In the genomic region with DNA sequence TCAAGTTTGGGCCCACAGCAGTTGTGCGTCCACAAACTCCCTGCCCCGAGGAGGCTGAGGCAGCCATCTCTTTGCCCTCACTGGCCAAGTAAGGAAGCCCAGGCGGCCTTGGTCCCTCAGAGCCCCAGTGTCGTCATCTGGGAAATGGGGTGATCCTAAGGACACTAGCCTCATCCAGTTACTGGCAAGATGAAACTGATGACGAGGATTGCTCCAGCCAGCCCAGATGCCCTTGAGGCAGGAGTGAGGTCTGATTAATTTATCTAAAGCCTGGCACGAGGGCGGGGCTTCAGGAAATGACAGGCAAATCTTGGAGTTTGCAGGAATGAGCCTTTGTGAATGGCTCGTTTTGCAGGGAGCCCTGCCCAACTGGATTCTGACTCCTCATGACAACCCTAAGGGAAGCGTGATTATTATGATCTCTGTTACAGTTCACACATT, we compare ENCODE assay signal across 10 cellular contexts. TPM values are rescaled to one million over a fixed set of nuclear protein-coding genes. Genes with fewer than 3 reads are reported as not detected.
DNase-seq lines count a peak whose midpoint lies in the region; ATAC-seq and TF ChIP-seq lines count a peak whose summit lies in the region.
"Had no signal": no experiment of that assay in that cellular context is flagged by ENCODE, and none has a peak within 500 bp of the region (broad histone marks: within the 10 kb centered on the region; RNA-seq: fewer than 3 reads in every experiment).

No MANE protein-coding gene starts in this region.

- no peaks in the 10 kb centered on the region for H3K9me3 Mint-ChIP-seq in CD4-positive, CD25-positive, alpha-beta regulatory T cell
- H3K9me3 Mint-ChIP-seq in naive thymus-derived CD4-positive, alpha-beta T cell, result no peaks in the 10 kb centered on the region
- peaks cover 7% of the 10 kb centered on the region for H3K9me3 Mint-ChIP-seq in endodermal cell

- no peak overlapping the region for H2BK15ac ChIP-seq in mesenchymal stem cell (ENCODE audit: low read depth, poor library complexity, severe bottlenecking)

- POLR2A ChIA-PET in naive thymus-derived CD4-positive, alpha-beta T cell (lab: Charles Lee), result no interaction called here

- H3K79me1 ChIP-seq in mesenchymal stem cell (replicated peaks; ENCODE audit: low read length, poor library complexity, severe bottlenecking), result peaks cover 2% of the 10 kb centered on the region

- H3K4ac ChIP-seq in mesenchymal stem cell (ENCODE audit: low read depth in 1 of 2, low read length in 2 of 2), result no peak overlapping the region

- H3K4me3 ChIP-seq in CD4-positive, CD25-positive, alpha-beta regulatory T cell (ENCODE audit: low read depth, low read length), result peak overlapping the region; percentile 85
- H3K4me3 ChIP-seq in naive thymus-derived CD4-positive, alpha-beta T cell (ENCODE audit: low read length), result no peak overlapping the region
- H3K4me3 ChIP-seq in endodermal cell (ENCODE audit: low read length) (no peak overlapping the region), mesenchymal stem cell (ENCODE audit: insufficient read depth in 1 of 2, low read depth in 1 of 2, low read length in 2 of 2) (no peak overlapping the region)

- H3K18ac ChIP-seq in mesenchymal stem cell (ENCODE audit: low read depth in 1 of 2, low read length in 2 of 2), result no peak overlapping the region

- H3K9me3 ChIP-seq in CD4-positive, CD25-positive, alpha-beta regulatory T cell (ENCODE audit: control insufficient read depth in 2 of 2, low read length in 2 of 2), result no peaks in the 10 kb centered on the region
- no peaks in the 10 kb centered on the region for H3K9me3 ChIP-seq in naive thymus-derived CD4-positive, alpha-beta T cell (ENCODE audit: control insufficient read depth in 2 of 3, low read length in 3 of 3)
- no peaks in the 10 kb centered on the region for H3K9me3 ChIP-seq in endodermal cell (ENCODE audit: control insufficient read depth, low read length)
- H3K9me3 ChIP-seq in mesenchymal stem cell (ENCODE audit: control insufficient read depth, low read length), result no peaks in the 10 kb centered on the region

- no peak for ATAC-seq in CD4-positive, CD25-positive, alpha-beta regulatory T cell (ENCODE audit: low read depth in 2 of 2)
- no peak for ATAC-seq in naive thymus-derived CD4-positive, alpha-beta T cell
- ATAC-seq in HG02840 (IDR thresholded peaks at IDR 0.05; ENCODE audit: low FRiP score, unreplicated experiment), result no peak
- ATAC-seq: left lobe of liver had no signal

- intact Hi-C loops in naive thymus-derived CD4-positive, alpha-beta T cell (cut with micrococcal nuclease), result loop anchor here (2.0 to 5.0 kb wide), 5 partner anchors 17 to 1024 kb away; a partner anchor contains a TSS

- H3K27me3 ChIP-seq in CD4-positive, CD25-positive, alpha-beta regulatory T cell (ENCODE audit: control insufficient read depth, insufficient read depth, low read length), result no peaks in the 10 kb centered on the region
- H3K27me3 ChIP-seq in naive thymus-derived CD4-positive, alpha-beta T cell (ENCODE audit: control insufficient read depth in 2 of 2, insufficient read depth in 2 of 2, low read length in 2 of 2), result no peaks in the 10 kb centered on the region
- H3K27me3 ChIP-seq in endodermal cell (ENCODE audit: control insufficient read depth, insufficient read depth, low read length, poor library complexity, severe bottlenecking) (peaks cover 26% of the 10 kb centered on the region), mesenchymal stem cell (ENCODE audit: control insufficient read depth in 1 of 2, insufficient read depth in 1 of 2, low read length in 2 of 2) (peaks cover 14 to 16% of the 10 kb centered on the region in 2 experiments)

- no peak overlapping the region for H3K4me2 ChIP-seq in mesenchymal stem cell (ENCODE audit: low read length, poor library complexity, severe bottlenecking)

- H3K4me1 Mint-ChIP-seq in CD4-positive, CD25-positive, alpha-beta regulatory T cell, result peaks cover 11 to 57% (median 32%) of the 10 kb centered on the region in 4 donors
- H3K4me1 Mint-ChIP-seq in naive thymus-derived CD4-positive, alpha-beta T cell, result peaks cover 30 to 45% (median 38%) of the 10 kb centered on the region in 7 donors
- peaks cover 3% of the 10 kb centered on the region for H3K4me1 Mint-ChIP-seq in endodermal cell

- no peaks in the 10 kb centered on the region for H3K27me3 Mint-ChIP-seq in CD4-positive, CD25-positive, alpha-beta regulatory T cell
- no peaks in the 10 kb centered on the region for H3K27me3 Mint-ChIP-seq in naive thymus-derived CD4-positive, alpha-beta T cell
- H3K27me3 Mint-ChIP-seq in endodermal cell (ENCODE audit: insufficient read depth), result peaks cover 88% of the 10 kb centered on the region

- H3K36me3 ChIP-seq in CD4-positive, CD25-positive, alpha-beta regulatory T cell (ENCODE audit: control insufficient read depth, insufficient read depth, low read length), result peaks cover 3% of the 10 kb centered on the region
- H3K36me3 ChIP-seq in naive thymus-derived CD4-positive, alpha-beta T cell (ENCODE audit: control insufficient read depth in 2 of 3, insufficient read depth in 3 of 3, low read length in 3 of 3), result peaks cover 0 to 5% (median 0%) of the 10 kb centered on the region in 3 experiments
- H3K36me3 ChIP-seq in endodermal cell (ENCODE audit: control insufficient read depth, insufficient read depth, low read length), result no peaks in the 10 kb centered on the region
- no peaks in the 10 kb centered on the region for H3K36me3 ChIP-seq in mesenchymal stem cell (ENCODE audit: control insufficient read depth in 1 of 2, insufficient read depth in 2 of 2, low read depth in 1 of 2, low read length in 2 of 2)

- H2AK5ac ChIP-seq in mesenchymal stem cell (ENCODE audit: low read length, severe bottlenecking), result no peak overlapping the region

- CTCF ChIA-PET in naive thymus-derived CD4-positive, alpha-beta T cell (lab: Charles Lee), result interaction anchor here (8.7 kb wide), 1 partner anchor 13 kb away, joined by 94 read pairs; no protein-coding TSS in a partner anchor

- H3K27ac Mint-ChIP-seq in CD4-positive, CD25-positive, alpha-beta regulatory T cell, result peak overlapping the region in 1 of 3 donors; percentile 97
- H3K27ac Mint-ChIP-seq in naive thymus-derived CD4-positive, alpha-beta T cell, result peak overlapping the region in 4 of 9 donors; percentile 63 to 87 (median 78)
- no peak overlapping the region for H3K27ac Mint-ChIP-seq in endodermal cell

- no peak overlapping the region for H3K14ac ChIP-seq in mesenchymal stem cell (ENCODE audit: low read length in 2 of 2)

- H3K27ac ChIP-seq in CD4-positive, CD25-positive, alpha-beta regulatory T cell (ENCODE audit: insufficient read depth, low read length, poor library complexity, severe bottlenecking), result no peak overlapping the region
- H3K27ac ChIP-seq in cingulate gyrus (ENCODE audit: low read depth, low read length), result peak overlapping the region; percentile 24
- H3K27ac ChIP-seq in naive thymus-derived CD4-positive, alpha-beta T cell (ENCODE audit: low read depth, low read length), result no peak overlapping the region
- H3K27ac ChIP-seq in endodermal cell (ENCODE audit: low read depth, low read length), result no peak overlapping the region
- H3K27ac ChIP-seq in mesenchymal stem cell (ENCODE audit: low read length, poor library complexity, severe bottlenecking), result no peak overlapping the region

- H2BK5ac ChIP-seq in mesenchymal stem cell (ENCODE audit: low read depth, low read length, poor library complexity, severe bottlenecking), result no peak overlapping the region

- H3K9ac ChIP-seq in endodermal cell (ENCODE audit: extremely low read depth, low read length, poor library complexity, severe bottlenecking) (no peak overlapping the region), mesenchymal stem cell (ENCODE audit: low read length) (no peak overlapping the region)

- H3K36me3 Mint-ChIP-seq in CD4-positive, CD25-positive, alpha-beta regulatory T cell, result peaks cover 3% of the 10 kb centered on the region
- peaks cover 0 to 6% (median 0%) of the 10 kb centered on the region in 5 donors for H3K36me3 Mint-ChIP-seq in naive thymus-derived CD4-positive, alpha-beta T cell
- H3K36me3 Mint-ChIP-seq in endodermal cell (ENCODE audit: low read depth), result peaks cover 3% of the 10 kb centered on the region

- no peak overlapping the region for H2BK120ac ChIP-seq in mesenchymal stem cell (ENCODE audit: low read depth, low read length)

- 87 to 97% methylated on average over 7 to 9 of the region's 9 CpGs for WGBS in endodermal cell (ENCODE audit: insufficient coverage in 1 of 2, insufficient read length in 1 of 2), 2 experiments
- 90% methylated on average over 9 of the region's 9 CpGs for WGBS in mesenchymal stem cell

- H2BK12ac ChIP-seq in mesenchymal stem cell (ENCODE audit: low read length in 2 of 2), result peak overlapping the region in 1 of 2 experiments; percentile 74

- H2AFZ ChIP-seq in mesenchymal stem cell (ENCODE audit: low read depth, low read length), result no peak overlapping the region

- peak overlapping the region; percentile 69 to 98 (median 98) for H3K4me3 Mint-ChIP-seq in CD4-positive, CD25-positive, alpha-beta regulatory T cell
- H3K4me3 Mint-ChIP-seq in naive thymus-derived CD4-positive, alpha-beta T cell, result peak overlapping the region; percentile 37 to 100 (median 96)
- no peak overlapping the region for H3K4me3 Mint-ChIP-seq in endodermal cell

- no peak for DNase-seq in CD4-positive, CD25-positive, alpha-beta regulatory T cell
- peak; percentile 84 for DNase-seq in NCI-H226
- DNase-seq in naive thymus-derived CD4-positive, alpha-beta T cell, result no peak
- DNase-seq in amniotic stem cell (lab: John Stamatoyannopoulos, UW), result no peak
- DNase-seq in endodermal cell, result no peak
- no peak for DNase-seq in mesenchymal stem cell
- DNase-seq: NCI-H2171 treated with DMSO at 0.1 percent for 48 hours had no signal

- peaks cover 45% of the 10 kb centered on the region for H3K4me1 ChIP-seq in CD4-positive, CD25-positive, alpha-beta regulatory T cell (ENCODE audit: control insufficient read depth, insufficient read depth, low read length, poor library complexity, severe bottlenecking)
- peaks cover 21 to 30% of the 10 kb centered on the region in 2 donors for H3K4me1 ChIP-seq in naive thymus-derived CD4-positive, alpha-beta T cell (ENCODE audit: control insufficient read depth in 2 of 2, insufficient read depth in 2 of 2, low read length in 2 of 2)
- H3K4me1 ChIP-seq in endodermal cell (ENCODE audit: control insufficient read depth, insufficient read depth, low read length) (no peaks in the 10 kb centered on the region), mesenchymal stem cell (ENCODE audit: control insufficient read depth, insufficient read depth, low read depth, low read length) (peaks cover 17% of the 10 kb centered on the region)

- TF ChIP-seq CTCF in endodermal cell (conservative IDR thresholded peaks at IDR 0.05), result no peak

- H4K91ac ChIP-seq in mesenchymal stem cell (ENCODE audit: low read length), result no peak overlapping the region

- H3K23ac ChIP-seq in mesenchymal stem cell (ENCODE audit: low read length in 2 of 2), result no peak overlapping the region

- H4K8ac ChIP-seq in mesenchymal stem cell (ENCODE audit: low read length), result no peak overlapping the region

RNA-seq across cellular contexts. Expression of a gene that starts 5.6 kb away (rescaled TPM):
- total RNA-seq in CD4-positive, CD25-positive, alpha-beta regulatory T cell, result 13.2 TPM
- 1 to 10 TPM; 3.0 to 7.1 (median 5.4) TPM for polyA plus RNA-seq in CD4-positive, CD25-positive, alpha-beta regulatory T cell
- total RNA-seq in naive thymus-derived CD4-positive, alpha-beta T cell, result 10 to 100 TPM; 15.8 to 35.4 (median 28.3) TPM
- polyA plus RNA-seq in naive thymus-derived CD4-positive, alpha-beta T cell, result 1 to 10 TPM; 7.0 to 9.8 TPM
- 1 to 10 TPM; 5.9 to 8.1 TPM for total RNA-seq in endodermal cell
- polyA plus RNA-seq in endodermal cell (2013, experiment 1 of 2), result 6.7 TPM
- polyA plus RNA-seq in endodermal cell (2013, experiment 2 of 2), result 7.5 TPM
- polyA plus RNA-seq in mesenchymal stem cell (2013, experiment 1 of 2), result 1.6 TPM
- polyA plus RNA-seq in mesenchymal stem cell (2013, experiment 2 of 2), result 2.0 TPM

RNA-seq across cellular contexts. Expression of a gene that starts 21.1 kb away (rescaled TPM):
- not detected for total RNA-seq in CD4-positive, CD25-positive, alpha-beta regulatory T cell
- polyA plus RNA-seq in CD4-positive, CD25-positive, alpha-beta regulatory T cell, result under 1 TPM in 1 of 4 donors, not detected in 3; 0.28 TPM
- not detected for total RNA-seq in naive thymus-derived CD4-positive, alpha-beta T cell
- polyA plus RNA-seq in naive thymus-derived CD4-positive, alpha-beta T cell, result under 1 TPM in 1 of 2 donors, not detected in 1; 0.30 TPM
- total RNA-seq in endodermal cell, result under 1 TPM in 1 of 2 donors, not detected in 1; 0.37 TPM
- not detected for polyA plus RNA-seq in endodermal cell (2013, experiment 1 of 2)
- polyA plus RNA-seq in endodermal cell (2013, experiment 2 of 2), result not detected
- not detected for polyA plus RNA-seq in mesenchymal stem cell (2013, experiment 1 of 2)
- not detected for polyA plus RNA-seq in mesenchymal stem cell (2013, experiment 2 of 2)
- total RNA-seq: left lobe of liver had no signal

RNA-seq across cellular contexts. Expression of a gene that starts 31.5 kb away (rescaled TPM):
- total RNA-seq in CD4-positive, CD25-positive, alpha-beta regulatory T cell, result not detected
- under 1 TPM in 2 of 4 donors, not detected in 2; 0.49 TPM for polyA plus RNA-seq in CD4-positive, CD25-positive, alpha-beta regulatory T cell
- total RNA-seq in naive thymus-derived CD4-positive, alpha-beta T cell, result under 1 TPM in 1 of 5 experiments, not detected in 4; 0.75 TPM
- under 1 TPM in 1 of 2 donors, not detected in 1; 0.52 TPM for polyA plus RNA-seq in naive thymus-derived CD4-positive, alpha-beta T cell
- 1 to 10 TPM; 5.0 to 6.6 TPM for total RNA-seq in endodermal cell
- 12.8 TPM for polyA plus RNA-seq in endodermal cell (2013, experiment 1 of 2)
- 12.1 TPM for polyA plus RNA-seq in endodermal cell (2013, experiment 2 of 2)
- 2.6 TPM for polyA plus RNA-seq in mesenchymal stem cell (2013, experiment 1 of 2)
- polyA plus RNA-seq in mesenchymal stem cell (2013, experiment 2 of 2), result 3.9 TPM
- total RNA-seq: left lobe of liver had no signal
